Comparison of ENCODE assay signal across 23 cellular contexts in the genomic region with DNA sequence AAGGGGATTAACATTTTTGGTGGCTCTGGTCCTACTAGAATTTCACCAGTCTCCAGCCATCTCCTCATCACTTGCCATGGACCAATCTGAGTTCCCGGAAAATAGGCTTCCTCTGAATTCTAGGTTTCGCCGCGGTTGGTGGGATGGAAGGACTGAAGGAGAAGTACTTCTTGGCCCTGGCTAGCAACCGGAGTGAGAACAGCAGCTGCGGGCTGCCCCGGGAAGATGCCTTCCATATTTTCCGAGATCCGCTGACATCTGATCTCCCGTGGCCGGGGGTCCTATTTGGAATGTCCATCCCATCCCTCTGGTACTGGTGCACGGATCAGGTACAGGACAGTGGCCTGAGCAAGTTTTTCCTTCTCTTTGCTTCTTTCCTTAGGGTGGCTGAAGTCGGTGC. TPM values are rescaled to one million over a fixed set of nuclear protein-coding genes. Genes with fewer than 3 reads are reported as not detected.
"Had no signal": no experiment of that assay in that cellular context is flagged by ENCODE, and none has a peak within 500 bp of the region (broad histone marks: within the 10 kb centered on the region; RNA-seq: fewer than 3 reads in every experiment).

No MANE protein-coding gene starts in this region.

- H3K27me3 ChIP-seq: MG63 had no signal

- DNase-seq: IMR-90, Karpas-422, KG1, MG63, NCI-H1092, NCI-H1105 treated with DMSO at 0.1 percent for 48 hours, NCI-H1417 treated with DMSO at 0.1 percent for 48 hours, NCI-H146, NCI-H1694 treated with DMSO at 0.1 percent for 48 hours, NCI-H1930, NCI-H2081, NCI-H2107, NCI-H2227 treated with DMSO at 0.1 percent for 48 hours, NCI-H510A, NCI-H524 treated with DMSO at 0.1 percent for 48 hours, NCI-H69, NCI-H774, Right ventricle myocardium superior, RPMI8226, SIG-M5, SK-N-SH had no signal

- ATAC-seq: HepG2 had no signal

- H3K9me3 ChIP-seq: MG63 had no signal

- H3K4me3 ChIP-seq: MG63 had no signal

- H3K36me3 ChIP-seq: MG63 had no signal

RNA-seq across cellular contexts. Expression of a gene that starts 45.0 kb away (rescaled TPM):
- total RNA-seq: Right ventricle myocardium superior, SK-MEL-5 had no signal
- polyA plus RNA-seq: IMR-90, SK-N-SH had no signal
